In the genomic region with DNA sequence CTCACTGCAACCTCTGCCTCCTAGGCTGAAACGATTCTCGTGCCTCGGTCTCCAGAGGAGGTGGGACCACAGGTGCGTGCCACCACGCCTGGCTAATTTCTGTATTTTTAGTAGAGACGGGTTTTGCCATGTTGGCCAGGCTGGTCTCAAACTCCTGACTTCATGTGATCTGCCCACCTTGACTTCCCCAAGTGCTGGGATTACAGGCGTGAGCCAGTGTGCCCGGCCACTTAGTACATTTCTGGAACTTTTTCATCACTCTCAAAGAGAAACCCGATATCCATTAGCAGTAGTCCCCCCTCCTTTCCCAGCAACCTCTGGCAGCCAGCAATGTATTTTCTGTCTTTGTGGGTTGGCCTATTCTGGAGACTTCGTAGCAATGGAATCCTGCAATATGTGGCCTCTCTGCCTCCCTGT, we compare ENCODE assay signal across 1 cellular context.
TF ChIP-seq lines count a peak whose summit lies in the region.

No MANE protein-coding gene starts in this region.

TF ChIP-seq in HEK293T, 16 proteins besides CTCF, POLR2A, EP300 and RAD21 (continued from another document):
- TF ChIP-seq ZNF384 (IDR thresholded peaks at IDR 0.05) (no peak), TARDBP (IDR thresholded peaks at IDR 0.05) (no peak), FOXA1 (IDR thresholded peaks at IDR 0.05) (no peak), ELF4 (IDR thresholded peaks at IDR 0.05) (no peak), LEF1 (IDR thresholded peaks at IDR 0.05; ENCODE audit: borderline replicate concordance) (no peak), SUZ12 (IDR thresholded peaks at IDR 0.05) (no peak), FOXM1 (IDR thresholded peaks at IDR 0.05; ENCODE audit: borderline replicate concordance) (no peak), NFRKB (IDR thresholded peaks at IDR 0.05) (no peak)
TF ChIP-seq in HEK293T: peak in this region for 0.
